In genomic region chr3:65483475-65483874, GRCh38 we compare ENCODE assay signal across 8 cellular contexts.
DNase-seq lines count a peak whose midpoint lies in the region; ATAC-seq and TF ChIP-seq lines count a peak whose summit lies in the region.

No MANE protein-coding gene starts in this region.

- in situ Hi-C loops in brain microvascular endothelial cell (cut with HindIII; ENCODE audit: low pct_ligation_motif_present, low sequenced_read_pairs), result no loop called here

- H3K27me3 Mint-ChIP-seq in GM23338 (ENCODE audit: insufficient read depth, low read depth, poor library complexity), result no peaks in the 10 kb centered on the region
- peaks cover 0 to 2% of the 10 kb centered on the region in 2 donors for H3K27me3 Mint-ChIP-seq in CD8-positive, alpha-beta memory T cell

- H2AFZ ChIP-seq in GM23338, result no peak overlapping the region

- H4K20me1 ChIP-seq in GM23338 (replicated peaks; ENCODE audit: insufficient read depth), result 0 out of 2 replicates have a peak, but pooled peaks cover 7% of the 10 kb centered on the region

- H3K4me3 ChIP-seq in GM23338, result no peak overlapping the region
- no peak overlapping the region for H3K4me3 ChIP-seq in breast epithelium
- H3K4me3 ChIP-seq in brain microvascular endothelial cell (ENCODE audit: low read depth, low read length), result no peak overlapping the region
- no peak overlapping the region for H3K4me3 ChIP-seq in CD8-positive, alpha-beta memory T cell (ENCODE audit: low read length)

- peaks cover 77% of the 10 kb centered on the region for H3K4me1 ChIP-seq in GM23338 (ENCODE audit: insufficient read depth)
- H3K4me1 ChIP-seq in breast epithelium, result peaks cover 0 to 34% of the 10 kb centered on the region in 2 donors
- H3K4me1 ChIP-seq in CD8-positive, alpha-beta memory T cell (ENCODE audit: insufficient read depth, low read length), result no peaks in the 10 kb centered on the region

- H3K9me3 Mint-ChIP-seq in GM23338, result no peaks in the 10 kb centered on the region
- peaks cover 0 to 19% (median 2%) of the 10 kb centered on the region in 5 donors for H3K9me3 Mint-ChIP-seq in CD8-positive, alpha-beta memory T cell

- H3K4me3 Mint-ChIP-seq in GM23338, result peak overlapping the region; percentile 43
- H3K4me3 Mint-ChIP-seq in CD8-positive, alpha-beta memory T cell, result no peak overlapping the region

- peak overlapping the region; percentile 43 for H3K27ac Mint-ChIP-seq in GM23338
- H3K27ac Mint-ChIP-seq in CD8-positive, alpha-beta memory T cell, result no peak overlapping the region

- no peaks in the 10 kb centered on the region for H3K36me3 Mint-ChIP-seq in GM23338 (ENCODE audit: low read depth)
- H3K36me3 Mint-ChIP-seq in CD8-positive, alpha-beta memory T cell, result no peaks in the 10 kb centered on the region

- DNase-seq in GM23338 (ENCODE audit: low spot score) (peak; percentile 81), breast epithelium (ENCODE audit: low spot score in 2 of 2) (peak; percentile 65 to 68), hippocampal formation (lab: John Stamatoyannopoulos, UW) (peak; percentile 23 to 73), sciatic nerve (ENCODE audit: low spot score) (no peak), brain microvascular endothelial cell (no peak)
- no peak for DNase-seq in stimulated activated CD4-positive, alpha-beta T cell treated with anti-CD3 and anti-CD28 coated beads, Interleukin-2, amount 100 ng/mL, for 24 hours
- no peak for DNase-seq in CD8-positive, alpha-beta memory T cell
- DNase-seq in activated CD8-positive, alpha-beta memory T cell treated with anti-CD3 and anti-CD28 coated beads, Interleukin-2, amount 50 U/mL, for 4 hours, result no peak

- peaks cover 74% of the 10 kb centered on the region for H3K4me1 Mint-ChIP-seq in GM23338
- no peaks in the 10 kb centered on the region for H3K4me1 Mint-ChIP-seq in CD8-positive, alpha-beta memory T cell

- intact Hi-C loops in breast epithelium (cut with DNase I; ENCODE audit: low total_unique reads) (no loop called here), sciatic nerve (cut with DNase I) (no loop called here)

- H3F3A ChIP-seq in GM23338 (replicated peaks; ENCODE audit: low read depth), result no peaks in the 10 kb centered on the region

- TF ChIP-seq POLR2A in breast epithelium (IDR thresholded peaks at IDR 0.05), result no peak

- H3K36me3 ChIP-seq in GM23338 (ENCODE audit: insufficient read depth) (no peaks in the 10 kb centered on the region), breast epithelium (no peaks in the 10 kb centered on the region), brain microvascular endothelial cell (replicated peaks) (no peaks in the 10 kb centered on the region)
- H3K36me3 ChIP-seq in CD8-positive, alpha-beta memory T cell (ENCODE audit: insufficient read depth, low read length), result no peaks in the 10 kb centered on the region

- H3K27me3 ChIP-seq in GM23338 (ENCODE audit: insufficient read depth) (no peaks in the 10 kb centered on the region), breast epithelium (no peaks in the 10 kb centered on the region), brain microvascular endothelial cell (replicated peaks) (no peaks in the 10 kb centered on the region)
- no peaks in the 10 kb centered on the region for H3K27me3 ChIP-seq in CD8-positive, alpha-beta memory T cell (ENCODE audit: insufficient read depth, low read length, poor library complexity, severe bottlenecking)

- H3K79me2 ChIP-seq in GM23338 (replicated peaks; ENCODE audit: insufficient read depth), result peaks cover 77% of the 10 kb centered on the region

- POLR2A ChIA-PET in CD8-positive, alpha-beta memory T cell (lab: Charles Lee), result no interaction called here

- CTCF ChIA-PET in CD8-positive, alpha-beta memory T cell (lab: Charles Lee), result no interaction called here

- peak overlapping the region; percentile 40 for H3K4me2 ChIP-seq in GM23338

- ATAC-seq in GM23338, result peak; percentile 77
- ATAC-seq in sciatic nerve, result peak; percentile 71

- no peaks in the 10 kb centered on the region for H3K9me3 ChIP-seq in breast epithelium
- H3K9me3 ChIP-seq in CD8-positive, alpha-beta memory T cell (ENCODE audit: low read length), result no peaks in the 10 kb centered on the region

- TF ChIP-seq CTCF in GM23338 (conservative IDR thresholded peaks at IDR 0.05; ENCODE audit: low read depth in 2 of 2) (no peak), breast epithelium (IDR thresholded peaks at IDR 0.05) (no peak), brain microvascular endothelial cell (IDR thresholded peaks at IDR 0.05; ENCODE audit: low read depth, low read length, missing control alignments) (no peak)

- peaks cover 5% of the 10 kb centered on the region; the same call in 1 of the 2 replicates for H3K9me2 ChIP-seq in GM23338 (ENCODE audit: insufficient read depth)

- H3K27ac ChIP-seq in GM23338 (ENCODE audit: low read depth) (no peak overlapping the region), breast epithelium (peak overlapping the region in 1 of 2 donors; percentile 22), brain microvascular endothelial cell (no peak overlapping the region)
- no peak overlapping the region for H3K27ac ChIP-seq in CD8-positive, alpha-beta memory T cell (ENCODE audit: low read depth, low read length)

TF ChIP-seq in GM23338, 12 proteins besides CTCF, POLR2A, EP300 and RAD21 (continues in another document):
- TF ChIP-seq, protein P1, sequence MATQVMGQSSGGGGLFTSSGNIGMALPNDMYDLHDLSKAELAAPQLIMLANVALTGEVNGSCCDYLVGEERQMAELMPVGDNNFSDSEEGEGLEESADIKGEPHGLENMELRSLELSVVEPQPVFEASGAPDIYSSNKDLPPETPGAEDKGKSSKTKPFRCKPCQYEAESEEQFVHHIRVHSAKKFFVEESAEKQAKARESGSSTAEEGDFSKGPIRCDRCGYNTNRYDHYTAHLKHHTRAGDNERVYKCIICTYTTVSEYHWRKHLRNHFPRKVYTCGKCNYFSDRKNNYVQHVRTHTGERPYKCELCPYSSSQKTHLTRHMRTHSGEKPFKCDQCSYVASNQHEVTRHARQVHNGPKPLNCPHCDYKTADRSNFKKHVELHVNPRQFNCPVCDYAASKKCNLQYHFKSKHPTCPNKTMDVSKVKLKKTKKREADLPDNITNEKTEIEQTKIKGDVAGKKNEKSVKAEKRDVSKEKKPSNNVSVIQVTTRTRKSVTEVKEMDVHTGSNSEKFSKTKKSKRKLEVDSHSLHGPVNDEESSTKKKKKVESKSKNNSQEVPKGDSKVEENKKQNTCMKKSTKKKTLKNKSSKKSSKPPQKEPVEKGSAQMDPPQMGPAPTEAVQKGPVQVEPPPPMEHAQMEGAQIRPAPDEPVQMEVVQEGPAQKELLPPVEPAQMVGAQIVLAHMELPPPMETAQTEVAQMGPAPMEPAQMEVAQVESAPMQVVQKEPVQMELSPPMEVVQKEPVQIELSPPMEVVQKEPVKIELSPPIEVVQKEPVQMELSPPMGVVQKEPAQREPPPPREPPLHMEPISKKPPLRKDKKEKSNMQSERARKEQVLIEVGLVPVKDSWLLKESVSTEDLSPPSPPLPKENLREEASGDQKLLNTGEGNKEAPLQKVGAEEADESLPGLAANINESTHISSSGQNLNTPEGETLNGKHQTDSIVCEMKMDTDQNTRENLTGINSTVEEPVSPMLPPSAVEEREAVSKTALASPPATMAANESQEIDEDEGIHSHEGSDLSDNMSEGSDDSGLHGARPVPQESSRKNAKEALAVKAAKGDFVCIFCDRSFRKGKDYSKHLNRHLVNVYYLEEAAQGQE (IDR thresholded peaks at IDR 0.05; ENCODE audit: unreplicated experiment), result no peak
- TF ChIP-seq ZNF331 (CRISPR knock-in tag; IDR thresholded peaks at IDR 0.05; ENCODE audit: low read depth) (no peak), POLR2AphosphoS5 (IDR thresholded peaks at IDR 0.05; ENCODE audit: low read depth) (no peak), EZH2phosphoT487 (IDR thresholded peaks at IDR 0.05; ENCODE audit: unreplicated experiment) (no peak), STAT1 (IDR thresholded peaks at IDR 0.05; ENCODE audit: unreplicated experiment) (no peak), ZNF114 (CRISPR knock-in tag; IDR thresholded peaks at IDR 0.05) (no peak), JUNB (IDR thresholded peaks at IDR 0.05; ENCODE audit: unreplicated experiment) (no peak), EZH2 (IDR thresholded peaks at IDR 0.05; ENCODE audit: low read depth, unreplicated experiment) (no peak), NANOG (IDR thresholded peaks at IDR 0.05; ENCODE audit: borderline replicate concordance) (no peak), CREB1 (CRISPR knock-in tag; IDR thresholded peaks at IDR 0.05; ENCODE audit: low read depth) (no peak)
- TF ChIP-seq, protein P2, sequence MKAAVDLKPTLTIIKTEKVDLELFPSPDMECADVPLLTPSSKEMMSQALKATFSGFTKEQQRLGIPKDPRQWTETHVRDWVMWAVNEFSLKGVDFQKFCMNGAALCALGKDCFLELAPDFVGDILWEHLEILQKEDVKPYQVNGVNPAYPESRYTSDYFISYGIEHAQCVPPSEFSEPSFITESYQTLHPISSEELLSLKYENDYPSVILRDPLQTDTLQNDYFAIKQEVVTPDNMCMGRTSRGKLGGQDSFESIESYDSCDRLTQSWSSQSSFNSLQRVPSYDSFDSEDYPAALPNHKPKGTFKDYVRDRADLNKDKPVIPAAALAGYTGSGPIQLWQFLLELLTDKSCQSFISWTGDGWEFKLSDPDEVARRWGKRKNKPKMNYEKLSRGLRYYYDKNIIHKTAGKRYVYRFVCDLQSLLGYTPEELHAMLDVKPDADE (IDR thresholded peaks at IDR 0.05), result no peak

Comparison
In these comparisons a context has a peak if more than half of its experiments do, and no peak if none do; other contexts are left out.
1. DNase-seq: peak in GM23338 (single experiment), breast epithelium (2 of 2) and hippocampal formation (2 of 2); none in sciatic nerve (single experiment), stimulated activated CD4-positive, alpha-beta T cell treated with anti-CD3 and anti-CD28 coated beads, Interleukin-2, amount 100 ng/mL, for 24 hours (0 of 2), brain microvascular endothelial cell (single experiment), CD8-positive, alpha-beta memory T cell (0 of 5) and activated CD8-positive, alpha-beta memory T cell treated with anti-CD3 and anti-CD28 coated beads, Interleukin-2, amount 50 U/mL, for 4 hours (single experiment).